ENCODE assay signal across 1 cellular context in genomic region chrX:79080131-79080530, GRCh38.
TF ChIP-seq lines count a peak whose summit lies in the region.

No MANE protein-coding gene starts in this region.

TF ChIP-seq in SK-N-SH, 30 proteins besides CTCF, POLR2A, EP300 and RAD21:
- no peak for TF ChIP-seq ELF1 (IDR thresholded peaks at IDR 0.05)
